Comparison of ENCODE assay signal across 8 cellular contexts in the genomic region with DNA sequence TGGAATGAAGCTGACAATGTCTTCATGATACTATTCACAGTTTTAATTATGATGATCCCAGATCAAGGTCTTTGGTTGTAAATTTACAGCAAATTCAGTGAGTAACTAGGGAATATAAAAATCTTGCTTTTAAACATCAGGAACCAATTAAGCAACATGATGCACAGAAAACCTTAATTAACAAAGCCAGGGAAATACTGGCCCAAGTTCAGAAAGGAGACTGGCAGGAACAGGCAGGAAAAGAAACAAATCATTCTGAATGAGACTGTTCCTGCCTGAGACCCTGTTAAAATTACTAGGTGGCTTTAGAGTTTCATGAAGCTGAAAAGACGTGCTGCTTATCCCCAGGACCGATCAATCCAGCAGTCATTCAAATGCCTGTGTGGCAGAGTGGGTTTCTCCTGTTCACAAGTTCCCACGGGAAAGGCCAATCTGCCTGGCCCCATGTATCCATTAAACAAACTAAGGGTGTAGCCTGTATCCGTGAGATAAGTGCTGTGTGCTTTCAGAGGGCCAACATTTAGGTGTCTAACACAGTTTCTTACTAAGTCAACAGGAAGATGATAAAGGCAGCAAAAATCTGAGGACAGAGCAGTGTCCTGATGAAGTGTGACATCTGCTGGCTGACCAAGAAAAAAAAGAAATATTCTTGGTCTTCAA. TPM values are rescaled to one million over a fixed set of nuclear protein-coding genes. Genes with fewer than 3 reads are reported as not detected.
A peak's percentile ranks its signal among the peaks of the same experiment; 100 is the strongest.
DNase-seq lines count a peak whose midpoint lies in the region; ATAC-seq and TF ChIP-seq lines count a peak whose summit lies in the region.

No MANE protein-coding gene starts in this region.

- H3K9me3 Mint-ChIP-seq in mesothelial cell of epicardium: no peaks in the 10 kb centered on the region

- TF ChIP-seq POLR2A in breast epithelium (IDR thresholded peaks at IDR 0.05): no peak

- H3K9me3 ChIP-seq in MG63 (no peaks in the 10 kb centered on the region), breast epithelium (no peaks in the 10 kb centered on the region)

- no peak overlapping the region for H3K4me3 ChIP-seq in MG63
- no peak overlapping the region for H3K4me3 ChIP-seq in breast epithelium

- peak overlapping the region in 1 of 2 donors; percentile 39 for H3K27ac ChIP-seq in breast epithelium

- H3K27me3 ChIP-seq in MG63: no peaks in the 10 kb centered on the region
- H3K27me3 ChIP-seq in breast epithelium: no peaks in the 10 kb centered on the region

- peaks cover 9% of the 10 kb centered on the region for H3K36me3 Mint-ChIP-seq in mesothelial cell of epicardium

- H3K36me3 ChIP-seq in MG63 (peaks cover 14% of the 10 kb centered on the region), breast epithelium (no peaks in the 10 kb centered on the region)

- no peaks in the 10 kb centered on the region for H3K4me1 ChIP-seq in breast epithelium

- no peak overlapping the region for H3K27ac Mint-ChIP-seq in mesothelial cell of epicardium

- H3K27me3 Mint-ChIP-seq in mesothelial cell of epicardium (ENCODE audit: low read depth): no peaks in the 10 kb centered on the region

- ATAC-seq in left colon (peak; percentile 80), GM21367 (IDR thresholded peaks at IDR 0.05; ENCODE audit: unreplicated experiment) (no peak), HG02798 (IDR thresholded peaks at IDR 0.05; ENCODE audit: poor library complexity, unreplicated experiment) (no peak)

- peak in 2 of 3 donors; percentile 22 to 37 for TF ChIP-seq CTCF in breast epithelium (IDR thresholded peaks at IDR 0.05)
- TF ChIP-seq CTCF in mesothelial cell of epicardium (IDR thresholded peaks at IDR 0.05; ENCODE audit: unreplicated experiment): no peak

- DNase-seq in ELR (ENCODE audit: low read depth): peak; percentile 86
- peak; percentile 0 for DNase-seq in MG63
- DNase-seq in breast epithelium (ENCODE audit: low spot score in 2 of 2): no peak
- DNase-seq in left colon: no peak
- DNase-seq in mesothelial cell of epicardium (ENCODE audit: low spot score in 2 of 2, unreplicated experiment in 2 of 2): no peak
- DNase-seq in middle frontal gyrus (ENCODE audit: extremely low spot score, low spot score): no peak

- H3K4me3 Mint-ChIP-seq in mesothelial cell of epicardium: no peak overlapping the region

- intact Hi-C loops in breast epithelium (cut with DNase I; ENCODE audit: low total_unique reads): no loop called here
- intact Hi-C loops in left colon (cut with DNase I, micrococcal nuclease): no loop called here

- peaks cover 9% of the 10 kb centered on the region for H3K4me1 Mint-ChIP-seq in mesothelial cell of epicardium

RNA-seq across cellular contexts. Expression of gene PUS7, which starts 34.4 kb away (rescaled TPM):
- total RNA-seq in MG63 (2014; rRNA removed; shearing (Covaris generic); ENCODE audit: low replicate concordance): 27.4 and 28.4 TPM in 2 replicates
- total RNA-seq in breast epithelium (10 to 100 TPM; 18.9 to 23.6 (median 19.5) TPM), left colon (1 to 10 TPM; 5.9 to 8.9 TPM), mesothelial cell of epicardium (15.5 to 20.0 TPM (median 16.9 TPM) in 3 replicates)

RNA-seq across cellular contexts. Expression of gene RINT1, which starts 44.3 kb away (rescaled TPM):
- total RNA-seq in MG63 (2014; rRNA removed; shearing (Covaris generic); ENCODE audit: low replicate concordance): 4.3 and 7.8 TPM in 2 replicates
- 10 to 100 TPM; 15.7 to 19.9 (median 17.7) TPM for total RNA-seq in breast epithelium
- 10 to 100 TPM; 12.9 to 17.6 TPM for total RNA-seq in left colon
- total RNA-seq in mesothelial cell of epicardium: 25.3 to 28.5 TPM (median 26.3 TPM) in 3 replicates

Comparison
In these comparisons a context has a peak if more than half of its experiments do, and no peak if none do; other contexts are left out.
1. DNase-seq: peak in ELR (single experiment) and MG63 (single experiment); none in breast epithelium (0 of 2), left colon (0 of 2), mesothelial cell of epicardium (0 of 2) and middle frontal gyrus (single experiment).